In genomic region chr21:34261841-34262832, GRCh38 we compare ENCODE assay signal across 14 cellular contexts.
"Had no signal": no experiment of that assay in that cellular context is flagged by ENCODE, and none has a peak within 500 bp of the region (broad histone marks: within the 10 kb centered on the region; RNA-seq: fewer than 3 reads in every experiment).

No MANE protein-coding gene starts in this region.

- H3K4me1 Mint-ChIP-seq: memory B cell, nephron progenitor cell had no signal

- H3K27ac Mint-ChIP-seq: activated naive CD4-positive, alpha-beta T cell treated with anti-CD3 and anti-CD28 coated beads, Interleukin-2, amount 50 U/mL, for 72 hours; activated T-cell treated with anti-CD3 and anti-CD28 coated beads, Interleukin-2, amount 50 U/mL, for 24 hours; memory B cell; nephron progenitor cell; T-helper 2 cell treated with Interferon-gamma antibody and Interleukin-4, amounts not matched to agents 5 μg/mL and 100 μg/mL, for 36 hours had no signal

- H3K27ac ChIP-seq: SJSA1 had no signal

- H3K4me1 ChIP-seq: SJSA1 had no signal

- H3K27me3 ChIP-seq: SJSA1, stomach, tibial nerve had no signal

- H3K4me3 Mint-ChIP-seq: activated T-cell treated with anti-CD3 and anti-CD28 coated beads, Interleukin-2, amount 50 U/mL, for 24 hours; memory B cell; nephron progenitor cell; T-helper 2 cell treated with Interferon-gamma antibody and Interleukin-4, amounts not matched to agents 5 μg/mL and 100 μg/mL, for 36 hours had no signal

- DNase-seq: activated CD4-positive, alpha-beta T cell treated with anti-CD3 and anti-CD28 coated beads, Interleukin-2, amount 50 U/mL, for 4 hours; activated effector memory CD4-positive, alpha-beta T cell treated with Interleukin-2 at 50 U/mL for 16 hours; activated T-cell treated with anti-CD3 and anti-CD28 coated beads, Interleukin-2, amount 50 U/mL, for 24 hours; amygdala; hippocampal formation; left cardiac atrium; nephron progenitor cell; stomach; SW 1271 had no signal

- H3K36me3 ChIP-seq: SJSA1, stomach had no signal

- H3K9me3 ChIP-seq: stomach had no signal

- H3K4me3 ChIP-seq: SJSA1, stomach, tibial nerve had no signal
